Comparison of ENCODE assay signal across 21 cellular contexts in genomic region chr2:72109291-72109690, GRCh38. TPM values are rescaled to one million over a fixed set of nuclear protein-coding genes. Genes with fewer than 3 reads are reported as not detected.
DNase-seq lines count a peak whose midpoint lies in the region; ATAC-seq and TF ChIP-seq lines count a peak whose summit lies in the region.
"Had no signal": no experiment of that assay in that cellular context is flagged by ENCODE, and none has a peak within 500 bp of the region (broad histone marks: within the 10 kb centered on the region; RNA-seq: fewer than 3 reads in every experiment).

No MANE protein-coding gene starts in this region.

- ATAC-seq in HG03442 (IDR thresholded peaks at IDR 0.05; ENCODE audit: unreplicated experiment) (no peak), GM21825 (IDR thresholded peaks at IDR 0.05; ENCODE audit: unreplicated experiment) (no peak)
- ATAC-seq: Right ventricle myocardium inferior had no signal

- H3K4me3 ChIP-seq in MG63 (no peak overlapping the region), endodermal cell (ENCODE audit: low read length) (no peak overlapping the region)
- H3K4me3 ChIP-seq: BLaER1 had no signal

- DNase-seq in DMS53 (lab: John Stamatoyannopoulos, UW) (peak; percentile 18), DMS53 treated with DMSO at 0.1 percent for 48 hours (lab: John Stamatoyannopoulos, UW; ENCODE audit: unreplicated experiment) (no peak), MG63 (peak; percentile 33), endodermal cell (peak; percentile 20), mesenteric fat pad (ENCODE audit: low spot score) (peak; percentile 35), SHP77 treated with DMSO at 0.1 percent for 48 hours (lab: John Stamatoyannopoulos, UW) (no peak)
- DNase-seq: ACHN; CD4-positive, alpha-beta memory T cell; GDM1; NCI-H1417; NCI-H1694 treated with DMSO at 0.1 percent for 48 hours; NCI-H446; NCI-H526; OCI-M1 had no signal

- peaks cover 24% of the 10 kb centered on the region for H3K9me3 Mint-ChIP-seq in endodermal cell
- H3K9me3 Mint-ChIP-seq: IgD-negative memory B cell had no signal

- no peaks in the 10 kb centered on the region for H3K4me1 ChIP-seq in endodermal cell (ENCODE audit: control insufficient read depth, insufficient read depth, low read length)
- H3K4me1 ChIP-seq: BLaER1, Caco-2 had no signal

- no peak overlapping the region for H3K27ac ChIP-seq in endodermal cell (ENCODE audit: low read depth, low read length)
- H3K27ac ChIP-seq: 22Rv1, BLaER1 had no signal

- H3K9me3 ChIP-seq in MG63 (no peaks in the 10 kb centered on the region), endodermal cell (ENCODE audit: control insufficient read depth, low read length) (no peaks in the 10 kb centered on the region)
- H3K9me3 ChIP-seq: Caco-2 had no signal

- no peak overlapping the region for H3K4me3 Mint-ChIP-seq in endodermal cell
- H3K4me3 Mint-ChIP-seq: CD4-positive, alpha-beta memory T cell; IgD-negative memory B cell had no signal

- H3K36me3 ChIP-seq in MG63 (no peaks in the 10 kb centered on the region), endodermal cell (ENCODE audit: control insufficient read depth, insufficient read depth, low read length) (no peaks in the 10 kb centered on the region)
- H3K36me3 ChIP-seq: BLaER1 had no signal

- 88% methylated on average over 3 of the region's 3 CpGs; no CpG with 5 or more reads in 1 of the 2 experiments for WGBS in endodermal cell (ENCODE audit: insufficient coverage in 1 of 2, insufficient read length in 1 of 2), 2 experiments

- H3K9ac ChIP-seq in endodermal cell (ENCODE audit: extremely low read depth, low read length, poor library complexity, severe bottlenecking), result no peak overlapping the region
- H3K9ac ChIP-seq: BLaER1 had no signal

- H3K36me3 Mint-ChIP-seq in endodermal cell (ENCODE audit: low read depth), result no peaks in the 10 kb centered on the region
- H3K36me3 Mint-ChIP-seq: CD4-positive, alpha-beta memory T cell; IgD-negative memory B cell had no signal

- H3K4me1 Mint-ChIP-seq in endodermal cell, result no peaks in the 10 kb centered on the region
- H3K4me1 Mint-ChIP-seq: CD4-positive, alpha-beta memory T cell; IgD-negative memory B cell had no signal

- no peak for TF ChIP-seq CTCF in endodermal cell (conservative IDR thresholded peaks at IDR 0.05)

- H3K27me3 Mint-ChIP-seq in endodermal cell (ENCODE audit: insufficient read depth), result peaks cover 2% of the 10 kb centered on the region

- no peaks in the 10 kb centered on the region for H3K27me3 ChIP-seq in MG63
- no peaks in the 10 kb centered on the region for H3K27me3 ChIP-seq in endodermal cell (ENCODE audit: control insufficient read depth, insufficient read depth, low read length, poor library complexity, severe bottlenecking)
- H3K27me3 ChIP-seq: BLaER1 had no signal

- H3K27ac Mint-ChIP-seq in endodermal cell, result no peak overlapping the region
- H3K27ac Mint-ChIP-seq: CD4-positive, alpha-beta memory T cell; IgD-negative memory B cell had no signal

RNA-seq across cellular contexts. Expression of gene CYP26B1, which starts 38.4 kb away (rescaled TPM):
- 5.4 and 10.6 TPM in 2 replicates for total RNA-seq in MG63 (2014; rRNA removed; shearing (Covaris generic); ENCODE audit: low replicate concordance)
- under 1 TPM; 0.09 to 0.91 TPM for total RNA-seq in endodermal cell
- 8.0 TPM for polyA plus RNA-seq in endodermal cell (2013, experiment 1 of 2)
- 7.7 TPM for polyA plus RNA-seq in endodermal cell (2013, experiment 2 of 2)
- 41.9 TPM for total RNA-seq in mesenteric fat pad
- total RNA-seq: CD4-positive, alpha-beta memory T cell had no signal
- polyA plus RNA-seq: CD4-positive, alpha-beta memory T cell; IgD-negative memory B cell had no signal

Comparison
In these comparisons a context has a peak if more than half of its experiments do, and no peak if none do; other contexts are left out.
1. DNase-seq: peak in DMS53 (single experiment), MG63 (single experiment), endodermal cell (single experiment) and mesenteric fat pad (single experiment); none in DMS53 treated with DMSO at 0.1 percent for 48 hours (single experiment) and SHP77 treated with DMSO at 0.1 percent for 48 hours (single experiment).